17 cellular contexts compared by ENCODE assay signal in genomic region chr7:26658698-26659084, GRCh38.
DNase-seq lines count a peak whose midpoint lies in the region; ATAC-seq and TF ChIP-seq lines count a peak whose summit lies in the region.
"Had no signal": no experiment of that assay in that cellular context is flagged by ENCODE, and none has a peak within 500 bp of the region (broad histone marks: within the 10 kb centered on the region; RNA-seq: fewer than 3 reads in every experiment).

No MANE protein-coding gene starts in this region.

- no peak overlapping the region for H2AK5ac ChIP-seq in H9 (ENCODE audit: insufficient read length, low read length)

- no peak overlapping the region for H3K27ac ChIP-seq in H9 (ENCODE audit: insufficient read length, low read depth, low read length)
- H3K27ac ChIP-seq: colonic mucosa had no signal

- DNase-seq in H9 (no peak), NCI-H1930 (lab: John Stamatoyannopoulos, UW) (peak; percentile 73 to 78), SK-MEL-5 (ENCODE audit: low read depth, low spot score) (peak; percentile 27), mesothelial cell of epicardium (ENCODE audit: low spot score in 2 of 2, unreplicated experiment in 2 of 2) (no peak), UCSD-AML1 (lab: John Stamatoyannopoulos, UW; ENCODE audit: unreplicated experiment) (no peak), NCI-H2029 (lab: John Stamatoyannopoulos, UW) (no peak)
- DNase-seq in activated naive CD8-positive, alpha-beta T cell treated with anti-CD3 and anti-CD28 coated beads for 36 hours = no peak
- DNase-seq: activated CD8-positive, alpha-beta T cell treated with anti-CD3 and anti-CD28 coated beads, Interleukin-2, amount 10 ng/mL, durations not matched to agents 7 days and 5 days; colonic mucosa; immature natural killer cell; KG1; mesenchymal stem cell; stimulated activated CD4-positive, alpha-beta T cell treated with anti-CD3 and anti-CD28 coated beads, Interleukin-2, amount 100 ng/mL, for 24 hours had no signal

- H3T11ph ChIP-seq in H9 (ENCODE audit: low read length) = no peak overlapping the region

- H3K4me3 Mint-ChIP-seq in H9 (peak overlapping the region in 1 of 2 experiments; percentile 66; a peak in 4 of 5 replicates), mesothelial cell of epicardium (no peak overlapping the region)
- H3K4me3 Mint-ChIP-seq in activated naive CD8-positive, alpha-beta T cell treated with anti-CD3 and anti-CD28 coated beads for 36 hours = no peak overlapping the region
- H3K4me3 Mint-ChIP-seq: activated CD8-positive, alpha-beta T cell treated with anti-CD3 and anti-CD28 coated beads, Interleukin-2, amount 10 ng/mL, durations not matched to agents 7 days and 5 days; immature natural killer cell had no signal

- H3K27ac Mint-ChIP-seq in H9 (peak overlapping the region in 2 of 3 experiments; percentile 4 to 16; a peak in 2 of 7 replicates), mesothelial cell of epicardium (peak overlapping the region; percentile 60)
- no peak overlapping the region for H3K27ac Mint-ChIP-seq in activated naive CD8-positive, alpha-beta T cell treated with anti-CD3 and anti-CD28 coated beads for 36 hours
- H3K27ac Mint-ChIP-seq: activated CD8-positive, alpha-beta T cell treated with anti-CD3 and anti-CD28 coated beads, Interleukin-2, amount 10 ng/mL, durations not matched to agents 7 days and 5 days; activated T-helper 2 cell treated with anti-CD3 and anti-CD28 coated beads, Interferon-gamma antibody, Interleukin-2, Interleukin-4, amounts not matched to agents 10 μg/mL and 5 μg/mL and 100 μg/mL, durations not matched to agents 14 hours and 24 hours and 36 hours; immature natural killer cell had no signal

- WGBS in H9 (ENCODE audit: extremely low coverage, insufficient read length, low lambda C conversion rate) = no CpG with 5 or more reads among the region's 6 CpGs

- no peak overlapping the region for H3K56ac ChIP-seq in H9 (ENCODE audit: insufficient read length, low read depth, low read length)

- H2AFZ ChIP-seq in H9 (ENCODE audit: low read length) = no peak overlapping the region

- no peaks in the 10 kb centered on the region for H3K79me2 ChIP-seq in H9 (ENCODE audit: insufficient read depth, low read length)

- H3K36me3 Mint-ChIP-seq in H9 (ENCODE audit: insufficient read depth in 1 of 3, low read depth in 3 of 3) (no peaks in the 10 kb centered on the region), mesothelial cell of epicardium (no peaks in the 10 kb centered on the region)
- H3K36me3 Mint-ChIP-seq in activated naive CD8-positive, alpha-beta T cell treated with anti-CD3 and anti-CD28 coated beads for 36 hours = no peaks in the 10 kb centered on the region
- H3K36me3 Mint-ChIP-seq: immature natural killer cell had no signal

- no peak overlapping the region for H3K4ac ChIP-seq in H9 (ENCODE audit: low read depth, low read length)

- H4K91ac ChIP-seq in H9 (ENCODE audit: insufficient read length, low read depth, low read length) = no peak overlapping the region

- peaks cover 5% of the 10 kb centered on the region; the same call in 1 of the 2 replicates for H3K4me1 ChIP-seq in H9 (ENCODE audit: insufficient read depth, low read length)
- H3K4me1 ChIP-seq: colonic mucosa had no signal

- H3K14ac ChIP-seq in H9 (ENCODE audit: insufficient read depth, low read length) = no peak overlapping the region

- no peak overlapping the region for H3K18ac ChIP-seq in H9 (ENCODE audit: insufficient read length, low read depth, low read length)

- H3K4me1 Mint-ChIP-seq in H9 (peaks cover 54 to 59% of the 10 kb centered on the region in 2 experiments), mesothelial cell of epicardium (peaks cover 87% of the 10 kb centered on the region)
- H3K4me1 Mint-ChIP-seq in activated naive CD8-positive, alpha-beta T cell treated with anti-CD3 and anti-CD28 coated beads for 36 hours = no peaks in the 10 kb centered on the region
- H3K4me1 Mint-ChIP-seq: immature natural killer cell had no signal

- no peaks in the 10 kb centered on the region for H3K27me3 ChIP-seq in H9 (ENCODE audit: insufficient read depth, low read length)
- H3K27me3 ChIP-seq: colonic mucosa had no signal

- in situ Hi-C loops in SK-MEL-5 (cut with HindIII; ENCODE audit: low pct_unique_long_range_greater_than_20kb, low sequenced_read_pairs) = no loop called here

- peak overlapping the region; percentile 60 for H3K4me2 ChIP-seq in H9 (ENCODE audit: insufficient read depth, insufficient read length, low read length)

- H3K9me3 Mint-ChIP-seq in H9 = no peaks in the 10 kb centered on the region
- H3K9me3 Mint-ChIP-seq in mesothelial cell of epicardium = no peaks in the 10 kb centered on the region
- no peaks in the 10 kb centered on the region for H3K9me3 Mint-ChIP-seq in activated naive CD8-positive, alpha-beta T cell treated with anti-CD3 and anti-CD28 coated beads for 36 hours
- H3K9me3 Mint-ChIP-seq: activated T-helper 2 cell treated with anti-CD3 and anti-CD28 coated beads, Interferon-gamma antibody, Interleukin-2, Interleukin-4, amounts not matched to agents 10 μg/mL and 5 μg/mL and 100 μg/mL, durations not matched to agents 14 hours and 24 hours and 36 hours; immature natural killer cell had no signal

- no peak overlapping the region for H2BK12ac ChIP-seq in H9 (ENCODE audit: insufficient read length, low read depth, low read length)

- H2BK120ac ChIP-seq in H9 (ENCODE audit: low read depth, low read length, poor library complexity, severe bottlenecking) = no peak overlapping the region

- ATAC-seq in HG03442 (IDR thresholded peaks at IDR 0.05; ENCODE audit: unreplicated experiment) = no peak
- ATAC-seq: activated CD8-positive, alpha-beta T cell treated with anti-CD3 and anti-CD28 coated beads, Interleukin-2, amount 10 ng/mL, durations not matched to agents 7 days and 5 days; sciatic nerve; SK-N-SH treated with all-trans-retinoic acid at 6 μM for 48 hours had no signal

- no peaks in the 10 kb centered on the region for H4K20me1 ChIP-seq in H9 (ENCODE audit: control insufficient read depth, insufficient read depth, insufficient read length)

- H3K79me1 ChIP-seq in H9 (ENCODE audit: insufficient read depth, low read depth, low read length, poor library complexity, severe bottlenecking) = no peaks in the 10 kb centered on the region

- no peak overlapping the region for H2BK15ac ChIP-seq in H9 (ENCODE audit: low read depth, low read length)

- TF ChIP-seq CTCF in H9 (conservative IDR thresholded peaks at IDR 0.05) = no peak
- no peak for TF ChIP-seq CTCF in mesothelial cell of epicardium (IDR thresholded peaks at IDR 0.05; ENCODE audit: unreplicated experiment)

- no peak overlapping the region for H2BK20ac ChIP-seq in H9 (ENCODE audit: low read depth, low read length, poor library complexity, severe bottlenecking)

- no peaks in the 10 kb centered on the region for H3K9me3 ChIP-seq in H9 (ENCODE audit: control insufficient read depth, low read depth, low read length)
- H3K9me3 ChIP-seq: colonic mucosa had no signal

- no peak overlapping the region for H3K23ac ChIP-seq in H9 (ENCODE audit: insufficient read length, low read depth, low read length)

- H3K23me2 ChIP-seq in H9 (ENCODE audit: insufficient read length, low read depth, low read length, poor library complexity, severe bottlenecking) = peaks cover 5% of the 10 kb centered on the region

- no peak overlapping the region for H3K9ac ChIP-seq in H9 (ENCODE audit: extremely low read depth, insufficient read length, low read length)

- no peak overlapping the region for H4K8ac ChIP-seq in H9 (replicated peaks; ENCODE audit: insufficient read length, low read depth, low read length)

- no peak overlapping the region for H2BK5ac ChIP-seq in H9 (ENCODE audit: insufficient read length, low read length)

- H4K5ac ChIP-seq in H9 (ENCODE audit: insufficient read length, low read depth, low read length) = no peak overlapping the region

- H3K27me3 Mint-ChIP-seq in H9 (ENCODE audit: low read depth) (no peaks in the 10 kb centered on the region; the same call in none of the 2 replicates), mesothelial cell of epicardium (ENCODE audit: low read depth) (no peaks in the 10 kb centered on the region)
- H3K27me3 Mint-ChIP-seq in activated naive CD8-positive, alpha-beta T cell treated with anti-CD3 and anti-CD28 coated beads for 36 hours = peaks cover 14% of the 10 kb centered on the region

Comparison
In these comparisons a context has a peak if more than half of its experiments do, and no peak if none do; other contexts are left out.
1. DNase-seq: peak in NCI-H1930 (2 of 2) and SK-MEL-5 (single experiment); none in H9 (single experiment), mesothelial cell of epicardium (0 of 2), UCSD-AML1 (single experiment), NCI-H2029 (single experiment) and activated naive CD8-positive, alpha-beta T cell treated with anti-CD3 and anti-CD28 coated beads for 36 hours (single experiment).